ENCODE assay signal across 9 cellular contexts in genomic region chr3:136078421-136079364, GRCh38.
A peak's percentile ranks its signal among the peaks of the same experiment; 100 is the strongest.
DNase-seq lines count a peak whose midpoint lies in the region; ATAC-seq, FAIRE-seq and TF ChIP-seq lines count a peak whose summit lies in the region.
"Had no signal": no experiment of that assay in that cellular context is flagged by ENCODE, and none has a peak within 500 bp of the region (broad histone marks: within the 10 kb centered on the region; RNA-seq: fewer than 3 reads in every experiment).

No MANE protein-coding gene starts in this region.

- ATAC-seq in RWPE2 (ENCODE audit: low read depth) = peak; percentile 41; the same call in 1 of the 3 replicates
- no peak for ATAC-seq in thoracic aorta (ENCODE audit: insufficient number of reproducible peaks, low FRiP score, low read depth)
- ATAC-seq in stimulated activated effector memory CD8-positive, alpha-beta T cell treated with anti-CD3 and anti-CD28 coated beads, Interleukin-12 subunit alpha, Interleukin-12 subunit beta, amount 100 ng/mL, for 72 hours = no peak
- no peak for ATAC-seq in HG02642 (IDR thresholded peaks at IDR 0.05; ENCODE audit: poor library complexity, unreplicated experiment)

- no peaks in the 10 kb centered on the region for H3K36me3 Mint-ChIP-seq in stimulated activated effector memory CD8-positive, alpha-beta T cell treated with anti-CD3 and anti-CD28 coated beads, Interleukin-12 subunit alpha, Interleukin-12 subunit beta, amount 100 ng/mL, for 72 hours
- H3K36me3 Mint-ChIP-seq: immature natural killer cell had no signal

- H3K4me1 Mint-ChIP-seq in stimulated activated effector memory CD8-positive, alpha-beta T cell treated with anti-CD3 and anti-CD28 coated beads, Interleukin-12 subunit alpha, Interleukin-12 subunit beta, amount 100 ng/mL, for 72 hours = peaks cover 5% of the 10 kb centered on the region
- H3K4me1 Mint-ChIP-seq: immature natural killer cell had no signal

- TF ChIP-seq CTCF in D721Med (IDR thresholded peaks at IDR 0.05; ENCODE audit: insufficient read depth, missing control alignments) = peak; percentile 84
- TF ChIP-seq CTCF in RWPE2 (IDR thresholded peaks at IDR 0.05; ENCODE audit: poor library complexity, severe bottlenecking) = peak; percentile 88
- TF ChIP-seq CTCF in fibroblast of the aortic adventitia (IDR thresholded peaks at IDR 0.05; ENCODE audit: insufficient read depth, low read length) = peak; percentile 71
- TF ChIP-seq CTCF in thoracic aorta (IDR thresholded peaks at IDR 0.05) = peak; percentile 52

- H3K9me3 ChIP-seq in RWPE2 (ENCODE audit: severe bottlenecking) (no peaks in the 10 kb centered on the region), thoracic aorta (no peaks in the 10 kb centered on the region)

- no peaks in the 10 kb centered on the region for H3K4me1 ChIP-seq in RWPE2 (ENCODE audit: insufficient read depth, poor library complexity, severe bottlenecking)
- H3K4me1 ChIP-seq in thoracic aorta (ENCODE audit: control insufficient read depth in 1 of 2, low read depth in 2 of 2) = peaks cover 3 to 4% of the 10 kb centered on the region in 2 donors

- H3K27ac Mint-ChIP-seq in stimulated activated effector memory CD8-positive, alpha-beta T cell treated with anti-CD3 and anti-CD28 coated beads, Interleukin-12 subunit alpha, Interleukin-12 subunit beta, amount 100 ng/mL, for 72 hours = no peak overlapping the region
- H3K27ac Mint-ChIP-seq: immature natural killer cell had no signal

- no peak for TF ChIP-seq EP300 in Ishikawa (IDR thresholded peaks at IDR 0.05; ENCODE audit: borderline replicate concordance)

- H3K4me3 ChIP-seq in RWPE2 (ENCODE audit: severe bottlenecking) (no peak overlapping the region), fibroblast of the aortic adventitia (ENCODE audit: low read depth, low read length) (no peak overlapping the region), thoracic aorta (no peak overlapping the region)

- H3K27ac ChIP-seq in RWPE2 (ENCODE audit: poor library complexity, severe bottlenecking) = no peak overlapping the region
- H3K27ac ChIP-seq in thoracic aorta = no peak overlapping the region

- no peaks in the 10 kb centered on the region for H3K27me3 ChIP-seq in RWPE2 (ENCODE audit: insufficient read depth, poor library complexity, severe bottlenecking)
- H3K27me3 ChIP-seq in thoracic aorta (replicated peaks; ENCODE audit: insufficient read depth) = no peaks in the 10 kb centered on the region

- H3K4me3 Mint-ChIP-seq in stimulated activated effector memory CD8-positive, alpha-beta T cell treated with anti-CD3 and anti-CD28 coated beads, Interleukin-12 subunit alpha, Interleukin-12 subunit beta, amount 100 ng/mL, for 72 hours = no peak overlapping the region
- H3K4me3 Mint-ChIP-seq: immature natural killer cell had no signal

- FAIRE-seq in D721Med (lab: Jason Lieb, UNC) = peak; percentile 53

- DNase-seq in D721Med (ENCODE audit: insufficient read length, low spot score) = no peak
- no peak for DNase-seq in RWPE2 (ENCODE audit: low spot score)
- DNase-seq in fibroblast of the aortic adventitia (ENCODE audit: low read depth) = peak; percentile 62
- no peak for DNase-seq in thoracic aorta (ENCODE audit: low spot score)
- no peak for DNase-seq in activated CD4-positive, alpha-beta T cell treated with anti-CD3 and anti-CD28 coated beads for 1 hour
- no peak for DNase-seq in stimulated activated effector memory CD8-positive, alpha-beta T cell treated with anti-CD3 and anti-CD28 coated beads, Interleukin-12 subunit alpha, Interleukin-12 subunit beta, amount 100 ng/mL, for 72 hours (ENCODE audit: low spot score in 2 of 2)

- TF ChIP-seq RAD21 in Ishikawa (IDR thresholded peaks at IDR 0.05; ENCODE audit: low read depth) = peak; percentile 62

- H3K36me3 ChIP-seq in RWPE2 (ENCODE audit: low read depth) = 0 out of 2 replicates have a peak, but pooled peaks cover 5% of the 10 kb centered on the region
- no peaks in the 10 kb centered on the region for H3K36me3 ChIP-seq in thoracic aorta

- no peaks in the 10 kb centered on the region for H3K9me3 Mint-ChIP-seq in stimulated activated effector memory CD8-positive, alpha-beta T cell treated with anti-CD3 and anti-CD28 coated beads, Interleukin-12 subunit alpha, Interleukin-12 subunit beta, amount 100 ng/mL, for 72 hours
- H3K9me3 Mint-ChIP-seq: immature natural killer cell had no signal

TF ChIP-seq in Ishikawa, 13 proteins besides CTCF, POLR2A, EP300 and RAD21:
- TF ChIP-seq TEAD4 (IDR thresholded peaks at IDR 0.05) (no peak), MAX (IDR thresholded peaks at IDR 0.05) (no peak)
